ENCODE assay signal across 1 cellular context in genomic region chr17:41067281-41067680, GRCh38.
TF ChIP-seq lines count a peak whose summit lies in the region.

No MANE protein-coding gene starts in this region.

TF ChIP-seq in IMR-90, 13 proteins besides CTCF, POLR2A, EP300 and RAD21:
- no peak for TF ChIP-seq MAZ (IDR thresholded peaks at IDR 0.05; ENCODE audit: borderline replicate concordance, low read depth, low read length)
- TF ChIP-seq MAFK (IDR thresholded peaks at IDR 0.05; ENCODE audit: low read depth, low read length) = no peak
- no peak for TF ChIP-seq FOS (IDR thresholded peaks at IDR 0.05; ENCODE audit: low read depth, low read length)
- TF ChIP-seq RCOR1 (IDR thresholded peaks at IDR 0.05; ENCODE audit: insufficient replicate concordance, low read length) = no peak
- no peak for TF ChIP-seq MXI1 (IDR thresholded peaks at IDR 0.05; ENCODE audit: borderline replicate concordance, low read depth, low read length)
- no peak for TF ChIP-seq RFX5 (IDR thresholded peaks at IDR 0.05; ENCODE audit: low read depth, low read length)
- no peak for TF ChIP-seq SMC3 (IDR thresholded peaks at IDR 0.05; ENCODE audit: low read depth, low read length)
- no peak for TF ChIP-seq NFE2L2 (IDR thresholded peaks at IDR 0.05; ENCODE audit: low read depth, low read length)
- no peak for TF ChIP-seq CEBPB (IDR thresholded peaks at IDR 0.05; ENCODE audit: low read depth, low read length)
- no peak for TF ChIP-seq USF2 (IDR thresholded peaks at IDR 0.05; ENCODE audit: low read depth, low read length)
